10 cellular contexts compared by ENCODE assay signal in genomic region chr1:98405581-98406059, GRCh38.
A peak's percentile ranks its signal among the peaks of the same experiment; 100 is the strongest.
DNase-seq lines count a peak whose midpoint lies in the region; ATAC-seq, FAIRE-seq and TF ChIP-seq lines count a peak whose summit lies in the region.
"Had no signal": no experiment of that assay in that cellular context is flagged by ENCODE, and none has a peak within 500 bp of the region (broad histone marks: within the 10 kb centered on the region; RNA-seq: fewer than 3 reads in every experiment).

No MANE protein-coding gene starts in this region.

- no peak for TF ChIP-seq POLR2A in spleen (IDR thresholded peaks at IDR 0.05)

- no peak overlapping the region for H3K27ac ChIP-seq in spleen
- H3K27ac ChIP-seq: coronary artery, left ventricle myocardium inferior had no signal

- H3K27me3 ChIP-seq in spleen (replicated peaks in 1 of 7), result no peaks in the 10 kb centered on the region

- intact Hi-C loops in spleen (cut with DNase I; ENCODE audit: low total_unique reads), result no loop called here

- POLR2A ChIA-PET in GM10248 (lab: Yijun Ruan, JAX), result no interaction called here

- peaks cover 0 to 8% (median 0%) of the 10 kb centered on the region in 6 donors for H3K4me1 ChIP-seq in spleen
- H3K4me1 ChIP-seq: left ventricle myocardium inferior had no signal

- WGBS in spleen, 5 donors, result 17 to 30% (median 21%) methylated on average over 3 of the region's 3 CpGs

- DNase-seq in GM10248 (ENCODE audit: extremely low spot score) (peak; percentile 6), choroid plexus epithelial cell (ENCODE audit: low read depth) (peak; percentile 50), urothelium cell line (ENCODE audit: low spot score) (no peak), cerebellar cortex (ENCODE audit: low spot score) (no peak), spleen (no peak)
- DNase-seq in activated effector memory CD4-positive, alpha-beta T cell treated with Interleukin-2 at 50 U/mL for 16 hours, result no peak
- DNase-seq: left ventricle myocardium inferior had no signal

- H3K9me3 ChIP-seq in spleen, result no peaks in the 10 kb centered on the region
- H3K9me3 ChIP-seq: left ventricle myocardium inferior had no signal

- H3K4me3 ChIP-seq in choroid plexus epithelial cell (ENCODE audit: low read depth, low read length) (no peak overlapping the region), spleen (no peak overlapping the region)
- H3K4me3 ChIP-seq: coronary artery, left ventricle myocardium inferior had no signal

- FAIRE-seq in urothelium cell line (lab: Jason Lieb, UNC), result no peak

- CTCF ChIA-PET in GM10248 (lab: Yijun Ruan, JAX), result interaction anchor here (1.2 to 1.7 kb wide), 3 partner anchors 12 to 20 kb away, joined by 3 to 5 read pairs (median 4); no protein-coding TSS in a partner anchor

- TF ChIP-seq CTCF in GM10248 (IDR thresholded peaks at IDR 0.05; ENCODE audit: control extremely low read depth, extremely low read depth, low read depth, missing control alignments) (no peak), choroid plexus epithelial cell (conservative IDR thresholded peaks at IDR 0.05; ENCODE audit: low read depth, low read length) (no peak), spleen (IDR thresholded peaks at IDR 0.05 in 8 of 11, conservative IDR thresholded peaks at IDR 0.05 in 3 of 11) (no peak)

- no peaks in the 10 kb centered on the region for H3K36me3 ChIP-seq in spleen
- H3K36me3 ChIP-seq: left ventricle myocardium inferior had no signal

- ATAC-seq in GM21515 (IDR thresholded peaks at IDR 0.05; ENCODE audit: unreplicated experiment) (peak; percentile 94), HG03460 (IDR thresholded peaks at IDR 0.05; ENCODE audit: unreplicated experiment) (peak; percentile 61)

Comparison
In these comparisons a context has a peak if more than half of its experiments do, and no peak if none do; other contexts are left out.
1. DNase-seq: peak in GM10248 (single experiment) and choroid plexus epithelial cell (single experiment); none in urothelium cell line (single experiment), activated effector memory CD4-positive, alpha-beta T cell treated with Interleukin-2 at 50 U/mL for 16 hours (single experiment), cerebellar cortex (single experiment) and spleen (single experiment).